ENCODE assay signal across 8 cellular contexts in the genomic region with DNA sequence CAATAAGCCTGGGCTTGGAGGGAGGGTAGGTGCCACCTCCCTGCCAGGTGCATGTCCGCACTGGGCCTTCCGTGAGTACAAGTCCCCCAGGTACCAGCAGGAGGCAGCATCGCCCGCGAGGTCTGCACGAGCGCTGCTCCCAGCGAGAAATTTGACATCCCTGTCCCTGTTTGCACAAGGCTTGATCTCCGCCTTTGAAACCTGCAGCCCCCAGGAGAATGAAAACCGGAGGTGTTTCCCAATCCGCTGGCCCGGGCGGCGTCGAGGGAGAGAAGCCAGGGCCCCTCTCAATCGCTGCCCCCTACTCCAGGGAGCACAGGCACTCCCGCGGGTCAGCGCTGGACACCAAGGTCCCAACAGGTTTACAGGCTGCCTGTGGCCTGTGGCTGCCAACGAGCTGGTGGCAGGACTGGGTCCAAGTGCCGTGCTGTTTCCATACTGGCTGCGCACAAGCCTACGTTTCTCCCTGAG. TPM values are rescaled to one million over a fixed set of nuclear protein-coding genes. Genes with fewer than 3 reads are reported as not detected.
DNase-seq lines count a peak whose midpoint lies in the region; ATAC-seq and TF ChIP-seq lines count a peak whose summit lies in the region.

No MANE protein-coding gene starts in this region.

- in situ Hi-C loops in IMR-90 (cut with MboI; ENCODE audit: low sequenced_read_pairs): no loop called here

- H4K91ac ChIP-seq in IMR-90 (ENCODE audit: insufficient read depth, low read depth, low read length): no peak overlapping the region

- no peak overlapping the region for H3K18ac ChIP-seq in IMR-90 (ENCODE audit: low read depth, low read length)

- H3K36me3 Mint-ChIP-seq in dendritic cell treated with granulocyte-macrophage colony-stimulating factor and Interleukin-4, amounts not matched to agents 40 ng/mL and 50 ng/mL, for 4 days (ENCODE audit: low read depth): no peaks in the 10 kb centered on the region
- H3K36me3 Mint-ChIP-seq in stimulated activated memory B cell treated with anti-CD40 and anti-IgM and Interleukin-4, amounts not matched to agents 10 μg/mL and 1 μg/mL and 100 μg/mL, for 72 hours: no peaks in the 10 kb centered on the region

- dilution Hi-C loops in IMR-90 (cut with HindIII; ENCODE audit: low sequenced_read_pairs, unreplicated experiment): no loop called here

- peaks cover 0 to 5% of the 10 kb centered on the region in 2 experiments; a peak in 1 of 4 replicates for H3K79me1 ChIP-seq in IMR-90 (ENCODE audit: low read depth in 1 of 2, low read length in 2 of 2)

- no peak overlapping the region for H3K27ac ChIP-seq in IMR-90 (ENCODE audit: insufficient read depth, low read length)

- WGBS in IMR-90 (ENCODE audit: extremely low coverage in 2 of 2, insufficient read length in 1 of 2), 2 experiments: 18% methylated on average over 17 of the region's 23 CpGs; no CpG with 5 or more reads in 1 of the 2 experiments

- H3K9me3 ChIP-seq in IMR-90 (ENCODE audit: control insufficient read depth, insufficient read depth, low read length) (no peaks in the 10 kb centered on the region), mucosa of descending colon (no peaks in the 10 kb centered on the region)

- no peak overlapping the region for H2BK120ac ChIP-seq in IMR-90 (ENCODE audit: low read depth, low read length)

- no peaks in the 10 kb centered on the region for H3K9me3 Mint-ChIP-seq in dendritic cell treated with granulocyte-macrophage colony-stimulating factor and Interleukin-4, amounts not matched to agents 40 ng/mL and 50 ng/mL, for 4 days
- no peaks in the 10 kb centered on the region for H3K9me3 Mint-ChIP-seq in stimulated activated memory B cell treated with anti-CD40 and anti-IgM and Interleukin-4, amounts not matched to agents 10 μg/mL and 1 μg/mL and 100 μg/mL, for 72 hours

- TF ChIP-seq RAD21 in IMR-90 (IDR thresholded peaks at IDR 0.05; ENCODE audit: low read length): peak; percentile 32; the same call in 1 of the 2 replicates

- H3K4me3 Mint-ChIP-seq in dendritic cell treated with granulocyte-macrophage colony-stimulating factor and Interleukin-4, amounts not matched to agents 40 ng/mL and 50 ng/mL, for 4 days: peak overlapping the region; percentile 37
- peak overlapping the region; percentile 68 for H3K4me3 Mint-ChIP-seq in stimulated activated memory B cell treated with anti-CD40 and anti-IgM and Interleukin-4, amounts not matched to agents 10 μg/mL and 1 μg/mL and 100 μg/mL, for 72 hours

- no peak overlapping the region for H4K5ac ChIP-seq in IMR-90 (ENCODE audit: low read depth, low read length)

- TF ChIP-seq POLR2A in IMR-90 (IDR thresholded peaks at IDR 0.05; ENCODE audit: low read depth, low read length): no peak

- H3K14ac ChIP-seq in IMR-90 (replicated peaks; ENCODE audit: low read depth, low read length): no peak overlapping the region

- POLR2A ChIA-PET in IMR-90 (lab: Charles Lee; ENCODE audit: unreplicated experiment): interaction anchor here (0.5 kb wide), 1 partner anchor 59 kb away, joined by 5 read pairs; no protein-coding TSS in a partner anchor

- no peak overlapping the region for H2BK15ac ChIP-seq in IMR-90 (ENCODE audit: low read depth, low read length)

- peaks cover 28% of the 10 kb centered on the region for H3K4me1 Mint-ChIP-seq in dendritic cell treated with granulocyte-macrophage colony-stimulating factor and Interleukin-4, amounts not matched to agents 40 ng/mL and 50 ng/mL, for 4 days (ENCODE audit: low read depth)
- H3K4me1 Mint-ChIP-seq in stimulated activated memory B cell treated with anti-CD40 and anti-IgM and Interleukin-4, amounts not matched to agents 10 μg/mL and 1 μg/mL and 100 μg/mL, for 72 hours: peaks cover 19% of the 10 kb centered on the region

- no peak overlapping the region for H3K9ac ChIP-seq in IMR-90 (ENCODE audit: low read depth, low read length)

- H2AK9ac ChIP-seq in IMR-90 (replicated peaks; ENCODE audit: low read depth, low read length, poor library complexity): peak overlapping the region; percentile 45

- CTCF ChIA-PET in IMR-90 (lab: Yijun Ruan, JAX): no interaction called here

- no peak overlapping the region for H2AK5ac ChIP-seq in IMR-90 (ENCODE audit: low read depth, low read length)

- H4K8ac ChIP-seq in IMR-90 (ENCODE audit: low read depth in 2 of 2, low read length in 2 of 2): no peak overlapping the region

- ATAC-seq in IMR-90 (ENCODE audit: low read depth): no peak; the same call in 1 of the 2 replicates
- ATAC-seq in mucosa of descending colon: peak; percentile 76
- ATAC-seq in stimulated activated memory B cell treated with anti-CD40 and anti-IgM and Interleukin-4, amounts not matched to agents 10 μg/mL and 1 μg/mL and 100 μg/mL, for 72 hours: peak; percentile 63

- no peak overlapping the region for H3K4me3 ChIP-seq in IMR-90 (ENCODE audit: insufficient read depth, low read depth, low read length)
- H3K4me3 ChIP-seq in mucosa of descending colon: no peak overlapping the region

- no peak overlapping the region for H2BK20ac ChIP-seq in IMR-90 (ENCODE audit: low read depth, low read length)

- intact Hi-C loops in IMR-90 (cut with micrococcal nuclease): no loop called here
- intact Hi-C loops in dendritic cell treated with granulocyte-macrophage colony-stimulating factor and Interleukin-4, amounts not matched to agents 40 ng/mL and 50 ng/mL, for 4 days (cut with micrococcal nuclease): no loop called here
- intact Hi-C loops in mucosa of descending colon (cut with DNase I, micrococcal nuclease): no loop called here

- H3K27me3 Mint-ChIP-seq in dendritic cell treated with granulocyte-macrophage colony-stimulating factor and Interleukin-4, amounts not matched to agents 40 ng/mL and 50 ng/mL, for 4 days: peaks cover 48% of the 10 kb centered on the region
- H3K27me3 Mint-ChIP-seq in stimulated activated memory B cell treated with anti-CD40 and anti-IgM and Interleukin-4, amounts not matched to agents 10 μg/mL and 1 μg/mL and 100 μg/mL, for 72 hours: peaks cover 41% of the 10 kb centered on the region

- DNase-seq in NCI-H1694 treated with DMSO at 0.1 percent for 48 hours (lab: John Stamatoyannopoulos, UW): peak; percentile 20
- DNase-seq in NCI-H1694 (lab: John Stamatoyannopoulos, UW): no peak
- no peak for DNase-seq in IMR-90
- peak; percentile 92 for DNase-seq in activated CD4-positive, alpha-beta T cell treated with anti-CD3 and anti-CD28 coated beads for 48 hours
- DNase-seq in mucosa of descending colon: peak; percentile 77 to 81 (median 79)
- no peak for DNase-seq in DMS 273 treated with DMSO at 0.1 percent for 48 hours (lab: John Stamatoyannopoulos, UW)

- H3K4ac ChIP-seq in IMR-90 (ENCODE audit: low read depth, low read length): no peak overlapping the region

- peak overlapping the region; percentile 45; the same call in 1 of the 2 replicates for H3K23ac ChIP-seq in IMR-90 (ENCODE audit: low read depth, low read length)

- peaks cover 13% of the 10 kb centered on the region for H3K4me1 ChIP-seq in IMR-90 (ENCODE audit: control insufficient read depth, insufficient read depth, low read length)
- H3K4me1 ChIP-seq in mucosa of descending colon (ENCODE audit: low read depth): peaks cover 18% of the 10 kb centered on the region

- peaks cover 9% of the 10 kb centered on the region; the same call in 1 of the 2 replicates for H3K36me3 ChIP-seq in IMR-90 (ENCODE audit: control insufficient read depth, insufficient read depth, low read length)
- no peaks in the 10 kb centered on the region for H3K36me3 ChIP-seq in mucosa of descending colon (ENCODE audit: low read depth)

- H2AFZ ChIP-seq in IMR-90 (replicated peaks; ENCODE audit: low read length, poor library complexity): peak overlapping the region; percentile 60

- peak overlapping the region; percentile 23 for H3K4me2 ChIP-seq in IMR-90 (ENCODE audit: low read depth, low read length)

- H3K27me3 ChIP-seq in IMR-90 (ENCODE audit: control insufficient read depth, insufficient read depth, low read length): no peaks in the 10 kb centered on the region

- H2BK5ac ChIP-seq in IMR-90 (ENCODE audit: low read depth, low read length, poor library complexity, severe bottlenecking): no peak overlapping the region

- H3K56ac ChIP-seq in IMR-90 (ENCODE audit: extremely low read depth, insufficient read depth, low read length): no peak overlapping the region

- peaks cover 9% of the 10 kb centered on the region for H3K9me1 ChIP-seq in IMR-90 (ENCODE audit: insufficient read depth, low read length)

- TF ChIP-seq CTCF in IMR-90 (conservative IDR thresholded peaks at IDR 0.05; ENCODE audit: low read depth, low read length) (peak; percentile 39), mucosa of descending colon (IDR thresholded peaks at IDR 0.05) (no peak)

- no TSS peak for BruUV-seq in IMR-90 (replicated peaks; lab: Mats Ljungman, UMichigan)

- peaks cover 28% of the 10 kb centered on the region for H4K20me1 ChIP-seq in IMR-90 (ENCODE audit: insufficient read depth, low read length)

- no peak overlapping the region for H3K27ac Mint-ChIP-seq in dendritic cell treated with granulocyte-macrophage colony-stimulating factor and Interleukin-4, amounts not matched to agents 40 ng/mL and 50 ng/mL, for 4 days
- H3K27ac Mint-ChIP-seq in stimulated activated memory B cell treated with anti-CD40 and anti-IgM and Interleukin-4, amounts not matched to agents 10 μg/mL and 1 μg/mL and 100 μg/mL, for 72 hours: no peak overlapping the region

TF ChIP-seq in IMR-90, 13 proteins besides CTCF, POLR2A, EP300 and RAD21:
- TF ChIP-seq CEBPB (IDR thresholded peaks at IDR 0.05; ENCODE audit: low read depth, low read length): no peak
- no peak for TF ChIP-seq RCOR1 (IDR thresholded peaks at IDR 0.05; ENCODE audit: insufficient replicate concordance, low read length)
- no peak for TF ChIP-seq CHD1 (IDR thresholded peaks at IDR 0.05; ENCODE audit: low read depth, low read length)
- no peak for TF ChIP-seq BHLHE40 (IDR thresholded peaks at IDR 0.05; ENCODE audit: low read depth, low read length)
- no peak for TF ChIP-seq NFE2L2 (IDR thresholded peaks at IDR 0.05; ENCODE audit: low read depth, low read length)

RNA-seq across cellular contexts. Expression of a gene that starts 1.0 kb away (rescaled TPM):
- total RNA-seq in IMR-90 (2012; rRNA removed): 4.4 and 5.9 TPM in 2 replicates
- polyA plus RNA-seq in IMR-90 (2012; rRNA removed): 28.6 and 30.8 TPM in 2 replicates
- polyA plus RNA-seq in IMR-90 (2012; cell fraction: cytosol; rRNA removed): 22.4 and 24.0 TPM in 2 replicates
- polyA plus RNA-seq in IMR-90 (2012; cell fraction: nucleus; rRNA removed; ENCODE audit: low replicate concordance): 247 and 404 TPM in 2 replicates
- 1 to 10 TPM; 2.7 to 6.7 (median 4.0) TPM for total RNA-seq in mucosa of descending colon

RNA-seq across cellular contexts. Expression of a gene that starts 18.8 kb away (rescaled TPM):
- 201 and 232 TPM in 2 replicates for total RNA-seq in IMR-90 (2012; rRNA removed)
- polyA plus RNA-seq in IMR-90 (2012; rRNA removed): 1,813 and 1,912 TPM in 2 replicates
- 1,025 and 2,261 TPM in 2 replicates for polyA plus RNA-seq in IMR-90 (2012; cell fraction: cytosol; rRNA removed)
- 2,334 and 3,578 TPM in 2 replicates for polyA plus RNA-seq in IMR-90 (2012; cell fraction: nucleus; rRNA removed; ENCODE audit: low replicate concordance)
- 100 to 1,000 TPM in 1 of 3 donors, 10 to 100 TPM in 2; 24.2 to 102 (median 66.7) TPM for total RNA-seq in mucosa of descending colon

Comparison
In these comparisons a context has a peak if more than half of its experiments do, and no peak if none do; other contexts are left out.
1. DNase-seq: peak in NCI-H1694 treated with DMSO at 0.1 percent for 48 hours (single experiment), activated CD4-positive, alpha-beta T cell treated with anti-CD3 and anti-CD28 coated beads for 48 hours (single experiment) and mucosa of descending colon (3 of 3); none in NCI-H1694 (single experiment), IMR-90 (single experiment) and DMS 273 treated with DMSO at 0.1 percent for 48 hours (single experiment).